11 cellular contexts compared by ENCODE assay signal in the genomic region with DNA sequence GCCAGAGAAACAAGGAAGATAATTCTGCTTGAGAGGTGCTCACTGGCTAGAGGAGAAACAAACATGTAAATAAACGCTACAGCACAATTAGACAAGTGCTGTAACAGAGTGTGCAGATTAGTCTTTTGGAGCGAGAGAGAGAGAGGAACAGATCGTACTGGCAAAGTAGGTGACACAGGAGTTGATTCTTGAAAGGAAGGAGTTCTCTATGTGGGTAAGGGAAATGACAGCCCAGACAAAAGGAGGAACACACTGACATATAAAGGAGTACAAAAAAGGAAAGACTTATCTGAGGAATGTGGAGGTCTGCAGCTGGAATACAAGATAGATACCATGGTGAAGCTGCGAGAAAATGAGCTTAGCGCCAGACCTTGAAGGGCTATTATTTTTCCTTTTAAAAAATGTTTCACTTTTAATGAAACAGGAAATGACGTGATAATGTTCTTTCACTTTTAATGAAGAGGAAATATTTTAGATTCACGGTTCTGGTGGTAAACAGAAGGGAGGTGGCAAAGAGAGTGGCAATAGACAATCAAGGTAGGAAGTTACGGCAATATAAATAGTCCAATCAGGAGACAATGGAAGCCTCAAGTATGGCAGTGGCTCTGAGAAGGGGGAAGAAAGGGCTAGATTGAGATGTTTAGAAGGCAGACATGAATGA.
DNase-seq lines count a peak whose midpoint lies in the region; ATAC-seq and TF ChIP-seq lines count a peak whose summit lies in the region.
"Had no signal": no experiment of that assay in that cellular context is flagged by ENCODE, and none has a peak within 500 bp of the region (broad histone marks: within the 10 kb centered on the region; RNA-seq: fewer than 3 reads in every experiment).

No MANE protein-coding gene starts in this region.

- H3K9me3 ChIP-seq in A673 (ENCODE audit: low read depth, low read length, poor library complexity, severe bottlenecking) (no peaks in the 10 kb centered on the region), mononuclear cell (ENCODE audit: low read depth, low read length) (no peaks in the 10 kb centered on the region)
- H3K9me3 ChIP-seq: ovary, thyroid gland had no signal

- no peaks in the 10 kb centered on the region for H3K36me3 ChIP-seq in A673 (ENCODE audit: insufficient read depth, low read length, poor library complexity, severe bottlenecking)
- H3K36me3 ChIP-seq: ovary, WERI-Rb-1 had no signal

- H3K4me3 ChIP-seq in A673 (ENCODE audit: low read depth, low read length, poor library complexity, severe bottlenecking), result peak overlapping the region; percentile 18
- H3K4me3 ChIP-seq in mononuclear cell (ENCODE audit: low read length), result peak overlapping the region; percentile 4
- H3K4me3 ChIP-seq: ovary, thyroid gland had no signal

- ATAC-seq in GM18517 (IDR thresholded peaks at IDR 0.05; ENCODE audit: unreplicated experiment) (peak; percentile 56), GM21529 (IDR thresholded peaks at IDR 0.05; ENCODE audit: unreplicated experiment) (no peak)
- peak; percentile 97 for ATAC-seq in central memory CD8-positive, alpha-beta T cell (replicated peaks; ENCODE audit: extremely low read depth, poor library complexity, severe bottlenecking)

- CTCF ChIA-PET in A673 (lab: Charles Lee), result interaction anchor here (0.9 kb wide), 1 partner anchor 23 kb away, joined by 3 read pairs; no protein-coding TSS in a partner anchor

- H3K27ac Mint-ChIP-seq in central memory CD8-positive, alpha-beta T cell (ENCODE audit: low read depth), result no peak overlapping the region

- no peaks in the 10 kb centered on the region for H3K27me3 Mint-ChIP-seq in central memory CD8-positive, alpha-beta T cell

- peaks cover 7% of the 10 kb centered on the region for H3K4me1 ChIP-seq in A673 (ENCODE audit: insufficient read depth, low read length, poor library complexity, severe bottlenecking)
- peaks cover 4% of the 10 kb centered on the region for H3K4me1 ChIP-seq in mononuclear cell (ENCODE audit: insufficient read depth, low read length)
- H3K4me1 ChIP-seq: thyroid gland had no signal

- H3K9me3 Mint-ChIP-seq in central memory CD8-positive, alpha-beta T cell, result no peaks in the 10 kb centered on the region

- H3K27me3 ChIP-seq in A673 (replicated peaks; ENCODE audit: insufficient read depth, low read depth, low read length, poor library complexity), result no peaks in the 10 kb centered on the region
- H3K27me3 ChIP-seq in mononuclear cell (ENCODE audit: insufficient read depth, low read length), result no peaks in the 10 kb centered on the region
- H3K27me3 ChIP-seq: ovary, thyroid gland had no signal

- POLR2A ChIA-PET in A673 (lab: Charles Lee; ENCODE audit: low non-redundant PET), result no interaction called here

- intact Hi-C loops in A673 (cut with micrococcal nuclease; ENCODE audit: unreplicated experiment), result no loop called here

- no peak for TF ChIP-seq CTCF in A673 (conservative IDR thresholded peaks at IDR 0.05; ENCODE audit: low read depth, low read length)

- peak; percentile 65 for DNase-seq in A673 (ENCODE audit: low spot score)
- DNase-seq in central memory CD8-positive, alpha-beta T cell (ENCODE audit: low spot score in 2 of 2), result peak in 1 of 2 donors; percentile 18
- DNase-seq in nucleus accumbens (lab: John Stamatoyannopoulos, UW), result no peak
- no peak for DNase-seq in activated CD4-positive, alpha-beta T cell treated with anti-CD3 and anti-CD28 coated beads, Interleukin-2, amount 50 U/mL, for 48 hours
- DNase-seq in iPS-NIHi11 (ENCODE audit: low spot score), result no peak
- DNase-seq: ovary, thyroid gland, WERI-Rb-1 had no signal

- H3K4me3 Mint-ChIP-seq in central memory CD8-positive, alpha-beta T cell, result no peak overlapping the region

- BruUV-seq in A673 (replicated peaks; lab: Mats Ljungman, UMichigan), result no TSS peak

- peaks cover 11% of the 10 kb centered on the region for H3K36me3 Mint-ChIP-seq in central memory CD8-positive, alpha-beta T cell (ENCODE audit: insufficient read depth)

- no peaks in the 10 kb centered on the region for H3K4me1 Mint-ChIP-seq in central memory CD8-positive, alpha-beta T cell

- peak overlapping the region; percentile 76 for H3K27ac ChIP-seq in A673 (ENCODE audit: low read depth, low read length, poor library complexity, severe bottlenecking)
- H3K27ac ChIP-seq: thyroid gland, WERI-Rb-1 had no signal
